ENCODE assay signal across 13 cellular contexts in the genomic region with DNA sequence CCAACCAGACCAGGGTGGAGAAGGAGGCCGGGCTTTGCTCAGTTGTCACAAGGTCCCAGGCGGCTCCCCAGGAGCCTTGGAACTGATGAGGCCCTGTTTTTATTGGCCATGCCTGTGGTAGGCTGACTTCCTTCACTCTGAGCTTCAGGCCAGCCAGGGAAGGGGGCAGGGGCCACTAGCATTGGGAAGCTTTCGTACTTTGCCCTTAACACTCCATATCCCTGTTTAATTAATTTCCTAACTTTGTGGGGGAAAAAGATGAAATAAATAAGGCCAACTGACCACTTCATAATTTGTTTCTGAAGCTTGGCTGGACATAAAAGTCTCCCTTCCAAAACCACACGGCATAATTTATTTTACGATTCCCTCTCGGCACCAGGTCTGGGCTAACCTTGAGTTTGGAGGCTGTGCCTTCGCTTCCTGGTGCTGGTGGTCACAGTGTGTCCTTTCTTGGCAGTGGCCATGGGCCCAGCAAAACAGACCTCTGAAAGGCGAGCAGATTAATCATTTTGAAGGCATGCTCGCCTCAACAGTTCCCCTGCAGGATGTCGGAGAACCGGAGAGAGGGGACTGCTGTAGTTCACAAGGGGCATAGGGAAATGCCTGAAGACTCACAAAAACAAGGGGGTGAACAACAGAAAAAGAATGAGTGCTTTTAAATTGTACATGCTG.
DNase-seq lines count a peak whose midpoint lies in the region; ATAC-seq, FAIRE-seq and TF ChIP-seq lines count a peak whose summit lies in the region.
"Had no signal": no experiment of that assay in that cellular context is flagged by ENCODE, and none has a peak within 500 bp of the region (broad histone marks: within the 10 kb centered on the region; RNA-seq: fewer than 3 reads in every experiment).

No MANE protein-coding gene starts in this region.

- no peaks in the 10 kb centered on the region for H3K36me3 ChIP-seq in astrocyte (ENCODE audit: insufficient read depth, low read length)

- H3K4me2 ChIP-seq in astrocyte (ENCODE audit: low read length): peak overlapping the region; percentile 58

- ATAC-seq in GM18909 (IDR thresholded peaks at IDR 0.05; ENCODE audit: poor library complexity, unreplicated experiment) (no peak), GM21423 (IDR thresholded peaks at IDR 0.05; ENCODE audit: unreplicated experiment) (no peak)
- ATAC-seq: stimulated activated effector memory CD8-positive, alpha-beta T cell treated with anti-CD3 and anti-CD28 coated beads, Interleukin-12 subunit alpha, Interleukin-12 subunit beta, amount 100 ng/mL, for 72 hours had no signal

- H4K20me1 ChIP-seq in astrocyte (ENCODE audit: insufficient read depth, low read length): no peaks in the 10 kb centered on the region

- H3K4me1 Mint-ChIP-seq in astrocyte (ENCODE audit: low read depth, unreplicated experiment): peaks cover 3% of the 10 kb centered on the region
- peaks cover 42% of the 10 kb centered on the region for H3K4me1 Mint-ChIP-seq in osteocyte (ENCODE audit: unreplicated experiment)
- H3K4me1 Mint-ChIP-seq: stimulated activated effector memory CD8-positive, alpha-beta T cell treated with anti-CD3 and anti-CD28 coated beads, Interleukin-12 subunit alpha, Interleukin-12 subunit beta, amount 100 ng/mL, for 72 hours had no signal

- no peaks in the 10 kb centered on the region for H3K79me2 ChIP-seq in astrocyte (ENCODE audit: insufficient read depth, low read length)

- H3K9ac ChIP-seq in astrocyte (ENCODE audit: low read length): peak overlapping the region; percentile 45

- peak overlapping the region; percentile 21 for H3K27ac Mint-ChIP-seq in astrocyte (ENCODE audit: unreplicated experiment)
- peak overlapping the region; percentile 82 for H3K27ac Mint-ChIP-seq in osteocyte (ENCODE audit: unreplicated experiment)
- H3K27ac Mint-ChIP-seq: stimulated activated effector memory CD8-positive, alpha-beta T cell treated with anti-CD3 and anti-CD28 coated beads, Interleukin-12 subunit alpha, Interleukin-12 subunit beta, amount 100 ng/mL, for 72 hours had no signal

- peak overlapping the region; percentile 70 for H3K27ac ChIP-seq in astrocyte (ENCODE audit: low read depth, low read length)
- H3K27ac ChIP-seq: VCaP had no signal

- H3K4me3 ChIP-seq in astrocyte (ENCODE audit: insufficient read depth, low read depth, low read length) (peak overlapping the region; percentile 7), foreskin fibroblast (ENCODE audit: low read depth in 1 of 2, low read length in 2 of 2) (no peak overlapping the region)

- H3K27me3 Mint-ChIP-seq in astrocyte (ENCODE audit: low read depth, unreplicated experiment) (peaks cover 4% of the 10 kb centered on the region), osteocyte (ENCODE audit: unreplicated experiment) (no peaks in the 10 kb centered on the region)

- FAIRE-seq in astrocyte (lab: Jason Lieb, UNC): no peak

- DNase-seq in astrocyte (ENCODE audit: low read depth): peak; percentile 94
- peak; percentile 63 to 76 for DNase-seq in foreskin fibroblast
- DNase-seq in osteocyte (ENCODE audit: extremely low spot score, unreplicated experiment): no peak
- DNase-seq in ureter (ENCODE audit: low spot score): peak; percentile 63
- DNase-seq in NCI-H1417 treated with DMSO at 0.1 percent for 48 hours (lab: John Stamatoyannopoulos, UW): no peak
- DNase-seq: amniotic stem cell; Caco-2; NCI-H1092; stimulated activated CD4-positive, alpha-beta T cell treated with anti-CD3 and anti-CD28 coated beads, Interleukin-1b, Interleukin-23, amount 100 ng/mL, for 48 hours had no signal

- no peak for TF ChIP-seq CTCF in astrocyte (IDR thresholded peaks at IDR 0.05; ENCODE audit: insufficient read depth, low read depth, low read length)
- no peak for TF ChIP-seq CTCF in foreskin fibroblast (IDR thresholded peaks at IDR 0.05; ENCODE audit: low read depth, low read length)
- no peak for TF ChIP-seq CTCF in osteocyte (IDR thresholded peaks at IDR 0.05)

- H3K9me3 ChIP-seq in astrocyte (ENCODE audit: insufficient read depth, low read depth, low read length): no peaks in the 10 kb centered on the region
- H3K9me3 ChIP-seq: Caco-2 had no signal

- H3K36me3 Mint-ChIP-seq in astrocyte (ENCODE audit: low read depth, unreplicated experiment) (peaks cover 2% of the 10 kb centered on the region), osteocyte (ENCODE audit: unreplicated experiment) (peaks cover 4% of the 10 kb centered on the region)
- H3K36me3 Mint-ChIP-seq: stimulated activated effector memory CD8-positive, alpha-beta T cell treated with anti-CD3 and anti-CD28 coated beads, Interleukin-12 subunit alpha, Interleukin-12 subunit beta, amount 100 ng/mL, for 72 hours had no signal

- H2AFZ ChIP-seq in astrocyte (ENCODE audit: low read depth, low read length): peak overlapping the region; percentile 49

- H3K9me3 Mint-ChIP-seq in astrocyte (ENCODE audit: unreplicated experiment): no peaks in the 10 kb centered on the region
- H3K9me3 Mint-ChIP-seq in osteocyte (ENCODE audit: unreplicated experiment): peaks cover 13% of the 10 kb centered on the region

- H3K4me3 Mint-ChIP-seq in astrocyte (ENCODE audit: unreplicated experiment) (no peak overlapping the region), osteocyte (ENCODE audit: unreplicated experiment) (no peak overlapping the region)
- H3K4me3 Mint-ChIP-seq: stimulated activated effector memory CD8-positive, alpha-beta T cell treated with anti-CD3 and anti-CD28 coated beads, Interleukin-12 subunit alpha, Interleukin-12 subunit beta, amount 100 ng/mL, for 72 hours had no signal

- peaks cover 24% of the 10 kb centered on the region for H3K4me1 ChIP-seq in astrocyte (ENCODE audit: insufficient read depth, low read length)
- H3K4me1 ChIP-seq: Caco-2 had no signal

- no peaks in the 10 kb centered on the region for H3K27me3 ChIP-seq in astrocyte (ENCODE audit: insufficient read depth, low read length)

Comparison
In these comparisons a context has a peak if more than half of its experiments do, and no peak if none do; other contexts are left out.
1. DNase-seq: peak in astrocyte (single experiment), foreskin fibroblast (2 of 2) and ureter (single experiment); none in osteocyte (single experiment) and NCI-H1417 treated with DMSO at 0.1 percent for 48 hours (single experiment).